ENCODE assay signal across 31 cellular contexts in the genomic region with DNA sequence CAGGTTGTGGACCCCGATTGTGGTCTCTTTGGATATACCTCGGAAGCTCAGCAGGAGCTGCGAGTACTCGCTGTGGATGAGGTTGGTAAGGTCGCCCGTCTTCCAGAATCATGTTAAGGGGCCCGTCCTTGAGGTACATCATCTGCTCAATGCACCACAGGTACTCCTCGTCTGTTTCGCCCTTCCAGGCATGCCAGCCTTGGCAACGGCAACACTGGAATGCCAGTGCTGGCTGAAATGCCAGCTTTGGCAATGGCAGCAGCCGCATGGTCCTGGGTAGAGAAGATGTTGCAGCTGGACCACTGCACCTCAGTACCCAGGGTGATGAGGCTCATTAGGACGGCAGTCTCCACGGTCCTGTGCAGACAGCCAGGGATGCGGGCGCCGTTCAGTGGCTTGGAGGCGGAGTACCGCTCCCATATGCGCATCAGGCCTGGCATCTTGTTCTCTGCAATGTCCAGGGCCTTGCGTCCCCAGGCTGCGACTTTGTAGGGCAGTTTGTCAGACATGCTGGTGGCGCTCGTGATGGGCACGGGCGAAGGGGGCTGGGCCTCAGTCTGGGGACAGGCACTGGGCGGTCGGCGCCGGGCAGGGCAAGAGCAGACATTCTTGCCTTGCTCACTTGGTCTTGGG.
"Had no signal": no experiment of that assay in that cellular context is flagged by ENCODE, and none has a peak within 500 bp of the region (broad histone marks: within the 10 kb centered on the region; RNA-seq: fewer than 3 reads in every experiment).

No MANE protein-coding gene starts in this region.

- H3K27me3 Mint-ChIP-seq: activated B cell treated with CpG ODN at 0.5 μM for 24 hours; activated CD4-positive, alpha-beta memory T cell treated with anti-CD3 and anti-CD28 coated beads, Interleukin-2, amount 10 ng/mL, durations not matched to agents 7 days and 5 days; activated CD4-positive, alpha-beta T cell treated with anti-CD3 and anti-CD28 coated beads, Interleukin-2, amount 10 ng/mL, durations not matched to agents 7 days and 5 days; activated naive CD4-positive, alpha-beta T cell treated with anti-CD3 and anti-CD28 coated beads, Interleukin-2, amount 10 ng/mL, durations not matched to agents 7 days and 5 days; activated naive CD8-positive, alpha-beta T cell treated with anti-CD3 and anti-CD28 coated beads, Interleukin-2, amount 10 ng/mL, durations not matched to agents 7 days and 5 days; activated T-cell treated with anti-CD3 and anti-CD28 coated beads, Interleukin-2, amount 50 U/mL, for 24 hours; central memory CD8-positive, alpha-beta T cell; effector memory CD8-positive, alpha-beta T cell; T-helper 17 cell had no signal

- H3K4me3 ChIP-seq: esophagus muscularis mucosa, gastrocnemius medialis, heart left ventricle had no signal

- H3K9me3 Mint-ChIP-seq: activated B cell treated with CpG ODN at 0.5 μM for 24 hours; activated CD4-positive, alpha-beta memory T cell treated with anti-CD3 and anti-CD28 coated beads, Interleukin-2, amount 10 ng/mL, durations not matched to agents 7 days and 5 days; activated CD4-positive, alpha-beta T cell treated with anti-CD3 and anti-CD28 coated beads, Interleukin-2, amount 10 ng/mL, durations not matched to agents 7 days and 5 days; activated naive CD8-positive, alpha-beta T cell treated with anti-CD3 and anti-CD28 coated beads, Interleukin-2, amount 10 ng/mL, durations not matched to agents 7 days and 5 days; central memory CD8-positive, alpha-beta T cell; effector memory CD8-positive, alpha-beta T cell had no signal

- ATAC-seq: activated CD4-positive, CD25-positive, alpha-beta regulatory T cell treated with anti-CD3 and anti-CD28 coated beads, Interleukin-2, amount 50 U/mL, for 24 hours; activated naive CD4-positive, alpha-beta T cell treated with anti-CD3 and anti-CD28 coated beads, Interleukin-2, amount 50 U/mL, for 72 hours; activated T-cell treated with anti-CD3 and anti-CD28 coated beads, Interleukin-2, amount 50 U/mL, for 72 hours; effector memory CD8-positive, alpha-beta T cell; foreskin keratinocyte; gastrocnemius medialis; T-helper 17 cell had no signal

- H3K27me3 ChIP-seq: brain microvascular endothelial cell, esophagus muscularis mucosa, foreskin keratinocyte, gastrocnemius medialis, heart left ventricle had no signal

- H3K4me1 ChIP-seq: esophagus muscularis mucosa, foreskin keratinocyte, gastrocnemius medialis, heart left ventricle had no signal

- H3K36me3 ChIP-seq: brain microvascular endothelial cell, esophagus muscularis mucosa, gastrocnemius medialis, heart left ventricle, WERI-Rb-1 had no signal

- H3K9me3 ChIP-seq: esophagus muscularis mucosa, gastrocnemius medialis, heart left ventricle had no signal

- H3K27ac Mint-ChIP-seq: activated B cell treated with CpG ODN at 0.5 μM for 24 hours; activated CD4-positive, alpha-beta memory T cell treated with anti-CD3 and anti-CD28 coated beads, Interleukin-2, amount 10 ng/mL, durations not matched to agents 7 days and 5 days; activated CD4-positive, alpha-beta T cell treated with anti-CD3 and anti-CD28 coated beads, Interleukin-2, amount 10 ng/mL, durations not matched to agents 7 days and 5 days; activated naive CD4-positive, alpha-beta T cell treated with anti-CD3 and anti-CD28 coated beads, Interleukin-2, amount 10 ng/mL, durations not matched to agents 7 days and 5 days; activated naive CD4-positive, alpha-beta T cell treated with anti-CD3 and anti-CD28 coated beads, Interleukin-2, amount 50 U/mL, for 72 hours; activated naive CD8-positive, alpha-beta T cell treated with anti-CD3 and anti-CD28 coated beads, Interleukin-2, amount 10 ng/mL, durations not matched to agents 7 days and 5 days; activated T-cell treated with anti-CD3 and anti-CD28 coated beads, Interleukin-2, amount 50 U/mL, for 24 hours; activated T-cell treated with anti-CD3 and anti-CD28 coated beads, Interleukin-2, amount 50 U/mL, for 72 hours; effector memory CD8-positive, alpha-beta T cell; T-helper 17 cell; T-helper 2 cell treated with Interferon-gamma antibody and Interleukin-4, amounts not matched to agents 5 μg/mL and 100 μg/mL, for 36 hours had no signal

- H3K27ac ChIP-seq: brain microvascular endothelial cell, esophagus muscularis mucosa, foreskin keratinocyte, gastrocnemius medialis, heart left ventricle, WERI-Rb-1 had no signal

- H3K36me3 Mint-ChIP-seq: activated naive CD4-positive, alpha-beta T cell treated with anti-CD3 and anti-CD28 coated beads, Interleukin-2, amount 10 ng/mL, durations not matched to agents 7 days and 5 days; activated naive CD4-positive, alpha-beta T cell treated with anti-CD3 and anti-CD28 coated beads, Interleukin-2, amount 50 U/mL, for 72 hours; activated naive CD8-positive, alpha-beta T cell treated with anti-CD3 and anti-CD28 coated beads, Interleukin-2, amount 10 ng/mL, durations not matched to agents 7 days and 5 days had no signal

- DNase-seq: activated B cell treated with CpG ODN at 0.5 μM for 24 hours; activated CD4-positive, alpha-beta memory T cell treated with anti-CD3 and anti-CD28 coated beads, Interleukin-2, amount 10 ng/mL, durations not matched to agents 7 days and 5 days; activated CD4-positive, alpha-beta T cell treated with anti-CD3 and anti-CD28 coated beads, Interleukin-2, amount 10 ng/mL, durations not matched to agents 7 days and 5 days; activated CD4-positive, alpha-beta T cell treated with anti-CD3 and anti-CD28 coated beads, Interleukin-2, amount 50 U/mL, for 4 hours; activated CD8-positive, alpha-beta memory T cell treated with anti-CD3 and anti-CD28 coated beads, Interleukin-2, amount 50 U/mL, for 48 hours; activated gamma-delta T cell; activated naive CD4-positive, alpha-beta T cell; activated naive CD4-positive, alpha-beta T cell treated with anti-CD3 and anti-CD28 coated beads, Interleukin-2, amount 10 ng/mL, durations not matched to agents 7 days and 5 days; activated naive CD8-positive, alpha-beta T cell treated with anti-CD3 and anti-CD28 coated beads, Interleukin-2, amount 10 ng/mL, durations not matched to agents 7 days and 5 days; activated T-cell treated with anti-CD3 and anti-CD28 coated beads for 4 hours; activated T-cell treated with anti-CD3 and anti-CD28 coated beads, Interleukin-2, amount 50 U/mL, for 24 hours; activated T-cell treated with anti-CD3 and anti-CD28 coated beads, Interleukin-2, amount 50 U/mL, for 72 hours; brain microvascular endothelial cell; cortex of kidney; dermis blood vessel endothelial cell; effector CD4-positive, alpha-beta T cell; effector memory CD8-positive, alpha-beta T cell; erythroblast; foreskin keratinocyte; gastrocnemius medialis; glutamatergic neuron; T-helper 1 cell; T-helper 17 cell; T1000; WERI-Rb-1 had no signal

- H3K4me3 Mint-ChIP-seq: activated B cell treated with CpG ODN at 0.5 μM for 24 hours; activated CD4-positive, alpha-beta memory T cell treated with anti-CD3 and anti-CD28 coated beads, Interleukin-2, amount 10 ng/mL, durations not matched to agents 7 days and 5 days; activated CD4-positive, alpha-beta T cell treated with anti-CD3 and anti-CD28 coated beads, Interleukin-2, amount 10 ng/mL, durations not matched to agents 7 days and 5 days; activated naive CD4-positive, alpha-beta T cell treated with anti-CD3 and anti-CD28 coated beads, Interleukin-2, amount 10 ng/mL, durations not matched to agents 7 days and 5 days; activated naive CD8-positive, alpha-beta T cell treated with anti-CD3 and anti-CD28 coated beads, Interleukin-2, amount 10 ng/mL, durations not matched to agents 7 days and 5 days; activated T-cell treated with anti-CD3 and anti-CD28 coated beads, Interleukin-2, amount 50 U/mL, for 24 hours; activated T-cell treated with anti-CD3 and anti-CD28 coated beads, Interleukin-2, amount 50 U/mL, for 72 hours; central memory CD8-positive, alpha-beta T cell; effector memory CD8-positive, alpha-beta T cell; T-helper 17 cell; T-helper 2 cell treated with Interferon-gamma antibody and Interleukin-4, amounts not matched to agents 5 μg/mL and 100 μg/mL, for 36 hours had no signal

- H3K4me1 Mint-ChIP-seq: activated B cell treated with CpG ODN at 0.5 μM for 24 hours; activated CD4-positive, alpha-beta memory T cell treated with anti-CD3 and anti-CD28 coated beads, Interleukin-2, amount 10 ng/mL, durations not matched to agents 7 days and 5 days; activated CD4-positive, alpha-beta T cell treated with anti-CD3 and anti-CD28 coated beads, Interleukin-2, amount 10 ng/mL, durations not matched to agents 7 days and 5 days; activated naive CD4-positive, alpha-beta T cell treated with anti-CD3 and anti-CD28 coated beads, Interleukin-2, amount 10 ng/mL, durations not matched to agents 7 days and 5 days; activated naive CD8-positive, alpha-beta T cell treated with anti-CD3 and anti-CD28 coated beads, Interleukin-2, amount 10 ng/mL, durations not matched to agents 7 days and 5 days; central memory CD8-positive, alpha-beta T cell; T-helper 17 cell had no signal
